In the genomic region with DNA sequence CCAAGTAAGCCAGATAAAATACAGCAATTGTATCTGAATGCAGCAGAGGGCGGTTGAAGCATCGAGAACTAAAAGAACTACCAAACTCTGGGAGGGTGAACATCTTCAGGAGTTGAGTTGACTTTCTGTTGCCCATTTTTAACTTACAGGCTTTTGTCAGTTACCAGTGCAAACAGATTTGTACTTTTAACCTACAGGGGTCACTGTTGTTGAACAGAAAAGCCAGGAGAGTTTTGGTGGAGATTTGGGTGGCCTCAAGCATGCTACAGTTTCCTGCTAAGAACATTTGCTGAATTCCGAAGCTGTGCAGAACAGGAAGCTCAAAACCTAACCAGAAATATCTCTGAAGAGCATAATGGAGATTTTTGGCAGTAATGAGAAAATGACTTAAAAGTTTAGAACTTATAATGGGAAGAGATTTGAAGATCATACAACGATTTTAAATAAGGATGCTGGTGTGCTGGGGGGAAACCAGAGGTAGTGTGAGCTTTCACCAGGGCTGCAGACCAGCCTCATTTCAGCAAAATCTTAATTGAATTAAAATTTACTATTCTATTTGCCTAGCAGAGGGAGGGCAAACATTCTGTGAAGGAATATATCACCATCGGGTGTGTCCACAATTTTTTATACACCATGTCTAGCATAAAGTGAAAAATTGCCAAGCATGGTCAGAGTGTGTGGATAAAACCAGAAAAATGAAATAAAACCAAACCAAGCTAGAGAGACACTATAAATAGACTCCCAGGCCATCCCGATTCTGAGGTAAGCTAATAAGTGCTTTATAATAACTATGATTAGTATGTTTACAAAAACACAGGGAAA, we compare ENCODE assay signal across 8 cellular contexts.
DNase-seq lines count a peak whose midpoint lies in the region; ATAC-seq and TF ChIP-seq lines count a peak whose summit lies in the region.

No MANE protein-coding gene starts in this region.

- DNase-seq in activated CD4-positive, alpha-beta T cell treated with anti-CD3 and anti-CD28 coated beads, Interleukin-2, amount 10 ng/mL, durations not matched to agents 7 days and 5 days: peak; percentile 35
- DNase-seq in activated CD4-positive, alpha-beta T cell treated with anti-CD3 and anti-CD28 coated beads, Interleukin-2, amount 50 U/mL, for 1 hour: no peak
- DNase-seq in NCI-H226 (peak; percentile 29), MCF 10A (ENCODE audit: unreplicated experiment) (peak; percentile 70), kidney epithelial cell (ENCODE audit: low read depth) (peak; percentile 26), uterus (peak in 1 of 2 donors; percentile 23)
- DNase-seq in stimulated activated CD4-positive, alpha-beta T cell treated with anti-CD3 and anti-CD28 coated beads, Interleukin-2, amount 100 ng/mL, for 24 hours: no peak

- H3K9me3 Mint-ChIP-seq in activated CD4-positive, alpha-beta T cell treated with anti-CD3 and anti-CD28 coated beads, Interleukin-2, amount 10 ng/mL, durations not matched to agents 7 days and 5 days: no peaks in the 10 kb centered on the region
- no peaks in the 10 kb centered on the region for H3K9me3 Mint-ChIP-seq in MCF 10A (ENCODE audit: unreplicated experiment)

- no peaks in the 10 kb centered on the region for H3K4me1 Mint-ChIP-seq in activated CD4-positive, alpha-beta T cell treated with anti-CD3 and anti-CD28 coated beads, Interleukin-2, amount 10 ng/mL, durations not matched to agents 7 days and 5 days
- no peaks in the 10 kb centered on the region for H3K4me1 Mint-ChIP-seq in MCF 10A (ENCODE audit: insufficient read depth, unreplicated experiment)

- no TSS peak for BruUV-seq in MCF 10A (replicated peaks; lab: Mats Ljungman, UMichigan)

- H3K4me3 ChIP-seq in kidney epithelial cell (ENCODE audit: low read depth, low read length): no peak overlapping the region
- no peak overlapping the region for H3K4me3 ChIP-seq in uterus

- TF ChIP-seq CTCF in MCF 10A (IDR thresholded peaks at IDR 0.05; ENCODE audit: unreplicated experiment) (peak; percentile 57), kidney epithelial cell (IDR thresholded peaks at IDR 0.05; ENCODE audit: insufficient read depth, low read length, poor library complexity, severe bottlenecking) (peak; percentile 62), uterus (IDR thresholded peaks at IDR 0.05) (peak; percentile 52 to 60 (median 53))

- H3K27ac ChIP-seq in uterus: peak overlapping the region in 1 of 2 donors; percentile 0

- peaks cover 2% of the 10 kb centered on the region for H3K36me3 Mint-ChIP-seq in activated CD4-positive, alpha-beta T cell treated with anti-CD3 and anti-CD28 coated beads, Interleukin-2, amount 10 ng/mL, durations not matched to agents 7 days and 5 days (ENCODE audit: low read depth)
- H3K36me3 Mint-ChIP-seq in MCF 10A (ENCODE audit: insufficient read depth, unreplicated experiment): peaks cover 7% of the 10 kb centered on the region

- ATAC-seq in HG02610 (IDR thresholded peaks at IDR 0.05; ENCODE audit: unreplicated experiment): peak; percentile 59

- TF ChIP-seq POLR2A in uterus (IDR thresholded peaks at IDR 0.05): no peak

- no peaks in the 10 kb centered on the region for H3K27me3 Mint-ChIP-seq in activated CD4-positive, alpha-beta T cell treated with anti-CD3 and anti-CD28 coated beads, Interleukin-2, amount 10 ng/mL, durations not matched to agents 7 days and 5 days
- H3K27me3 Mint-ChIP-seq in MCF 10A (ENCODE audit: insufficient read depth, unreplicated experiment): no peaks in the 10 kb centered on the region

- H3K36me3 ChIP-seq in kidney epithelial cell (ENCODE audit: control insufficient read depth, insufficient read depth, low read length) (no peaks in the 10 kb centered on the region), uterus (no peaks in the 10 kb centered on the region)

- no peak overlapping the region for H3K27ac Mint-ChIP-seq in activated CD4-positive, alpha-beta T cell treated with anti-CD3 and anti-CD28 coated beads, Interleukin-2, amount 10 ng/mL, durations not matched to agents 7 days and 5 days
- H3K27ac Mint-ChIP-seq in MCF 10A (ENCODE audit: low read depth, unreplicated experiment): no peak overlapping the region

- POLR2A ChIA-PET in activated CD4-positive, alpha-beta T cell treated with anti-CD3 and anti-CD28 coated beads, Interleukin-2, amount 10 ng/mL, durations not matched to agents 7 days and 5 days (lab: Charles Lee): no interaction called here
- POLR2A ChIA-PET in MCF 10A (lab: Yijun Ruan, JAX): interaction anchor here (0.6 to 1.9 kb wide), 11 partner anchors 16 to 491 kb away, joined by 3 to 7 read pairs (median 3); no protein-coding TSS in a partner anchor

- intact Hi-C loops in MCF 10A (cut with micrococcal nuclease) (loop anchor here (1.0 kb wide), 2 partner anchors 93 to 319 kb away; no protein-coding TSS in a partner anchor), uterus (cut with DNase I; ENCODE audit: low total_unique reads) (no loop called here)

- H3K4me3 Mint-ChIP-seq in activated CD4-positive, alpha-beta T cell treated with anti-CD3 and anti-CD28 coated beads, Interleukin-2, amount 10 ng/mL, durations not matched to agents 7 days and 5 days: no peak overlapping the region
- no peak overlapping the region for H3K4me3 Mint-ChIP-seq in MCF 10A (ENCODE audit: unreplicated experiment)

- H3K9me3 ChIP-seq in uterus: no peaks in the 10 kb centered on the region

- no peaks in the 10 kb centered on the region for H3K27me3 ChIP-seq in kidney epithelial cell (ENCODE audit: control insufficient read depth, insufficient read depth, low read length)
- H3K27me3 ChIP-seq in uterus: no peaks in the 10 kb centered on the region

- no peaks in the 10 kb centered on the region for H3K4me1 ChIP-seq in uterus

- CTCF ChIA-PET in activated CD4-positive, alpha-beta T cell treated with anti-CD3 and anti-CD28 coated beads, Interleukin-2, amount 10 ng/mL, durations not matched to agents 7 days and 5 days (lab: Charles Lee): interaction anchor here (1.7 kb wide), 1 partner anchor 14 kb away, joined by 5 read pairs; no protein-coding TSS in a partner anchor
- CTCF ChIA-PET in MCF 10A (lab: Yijun Ruan, JAX): interaction anchor here (0.6 to 7.3 kb wide), 57 partner anchors 9 to 618 kb away, joined by 3 to 257 read pairs (median 4); no protein-coding TSS in a partner anchor

Comparison
In these comparisons a context has a peak if more than half of its experiments do, and no peak if none do; other contexts are left out.
1. DNase-seq: peak in activated CD4-positive, alpha-beta T cell treated with anti-CD3 and anti-CD28 coated beads, Interleukin-2, amount 10 ng/mL, durations not matched to agents 7 days and 5 days (single experiment), NCI-H226 (single experiment), MCF 10A (single experiment) and kidney epithelial cell (single experiment); none in activated CD4-positive, alpha-beta T cell treated with anti-CD3 and anti-CD28 coated beads, Interleukin-2, amount 50 U/mL, for 1 hour (single experiment) and stimulated activated CD4-positive, alpha-beta T cell treated with anti-CD3 and anti-CD28 coated beads, Interleukin-2, amount 100 ng/mL, for 24 hours (0 of 2).
2. Peak in every context shown above with its lines, with median percentiles within 50 percentile points of each other: CTCF ChIP-seq.